ENCODE assay signal across 42 cellular contexts in the genomic region with DNA sequence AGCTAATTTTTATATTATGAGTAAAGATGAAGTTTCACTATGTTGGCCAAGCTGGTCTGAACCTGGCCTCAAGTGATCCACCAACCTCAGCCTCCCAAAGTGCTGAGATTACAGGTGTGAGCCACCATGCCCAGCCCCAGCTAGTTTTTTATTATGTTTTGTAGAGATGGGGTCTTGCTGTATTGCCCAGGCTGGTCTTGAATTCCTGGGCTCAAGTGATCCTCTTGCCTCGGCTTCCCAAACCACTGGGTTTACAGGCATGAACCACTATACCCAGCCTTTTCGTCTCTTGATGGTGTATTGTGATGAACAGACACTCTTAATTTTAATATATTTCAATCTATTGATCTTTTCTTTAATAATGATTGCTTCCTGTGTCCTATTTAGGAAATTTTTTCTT. TPM values are rescaled to one million over a fixed set of nuclear protein-coding genes. Genes with fewer than 3 reads are reported as not detected.
DNase-seq lines count a peak whose midpoint lies in the region; ATAC-seq, FAIRE-seq and TF ChIP-seq lines count a peak whose summit lies in the region.
"Had no signal": no experiment of that assay in that cellular context is flagged by ENCODE, and none has a peak within 500 bp of the region (broad histone marks: within the 10 kb centered on the region; RNA-seq: fewer than 3 reads in every experiment).

No MANE protein-coding gene starts in this region.

- no peak for ATAC-seq in WTC11
- ATAC-seq in K562 = no peak
- no peak for ATAC-seq in HG03460 (IDR thresholded peaks at IDR 0.05; ENCODE audit: unreplicated experiment)
- ATAC-seq: A549; CD8-positive, alpha-beta T cell had no signal

- no peaks in the 10 kb centered on the region for H3K27me3 Mint-ChIP-seq in WTC11 (ENCODE audit: low read depth)
- H3K27me3 Mint-ChIP-seq in activated T-cell treated with anti-CD3 and anti-CD28 coated beads, Interleukin-2, amount 50 U/mL, for 24 hours = no peaks in the 10 kb centered on the region
- H3K27me3 Mint-ChIP-seq in activated CD4-positive, alpha-beta memory T cell treated with anti-CD3 and anti-CD28 coated beads for 36 hours = no peaks in the 10 kb centered on the region
- H3K27me3 Mint-ChIP-seq: CD4-positive, alpha-beta memory T cell; CD4-positive, alpha-beta T cell; CD4-positive, CD25-positive, alpha-beta regulatory T cell had no signal

- H3K27ac ChIP-seq in HEK293 (ENCODE audit: extremely low read depth, low read depth, low read length) = no peak overlapping the region
- no peak overlapping the region for H3K27ac ChIP-seq in K562 (ENCODE audit: extremely low read depth, low read depth, low read length)
- H3K27ac ChIP-seq: 22Rv1; A549; BLaER1; BLaER1 treated with 17β-estradiol and CSF1 and Interleukin-3, amounts not matched to agents 10 nM and 100 nM; C4-2B had no signal

- in situ Hi-C loops in K562 (cut with MboI) = no loop called here

- no peak overlapping the region for H3K4me3 Mint-ChIP-seq in WTC11
- no peak overlapping the region for H3K4me3 Mint-ChIP-seq in activated T-cell treated with anti-CD3 and anti-CD28 coated beads, Interleukin-2, amount 50 U/mL, for 24 hours
- H3K4me3 Mint-ChIP-seq in activated CD4-positive, alpha-beta memory T cell treated with anti-CD3 and anti-CD28 coated beads for 36 hours = no peak overlapping the region
- H3K4me3 Mint-ChIP-seq: B cell; CD14-positive monocyte; CD4-positive, alpha-beta memory T cell; CD4-positive, alpha-beta T cell; CD4-positive, CD25-positive, alpha-beta regulatory T cell; CD8-positive, alpha-beta memory T cell; CD8-positive, alpha-beta T cell had no signal

- no peaks in the 10 kb centered on the region for H3K9me3 ChIP-seq in HEK293 (ENCODE audit: control insufficient read depth, insufficient read depth, low read depth, low read length)
- no peaks in the 10 kb centered on the region for H3K9me3 ChIP-seq in K562 (replicated peaks; ENCODE audit: control insufficient read depth, insufficient read depth, low read depth, low read length)
- H3K9me3 ChIP-seq: A549; BE2C; BLaER1; BLaER1 treated with 17β-estradiol and CSF1 and Interleukin-3, amounts not matched to agents 10 nM and 100 nM; Caco-2 had no signal

- no peak for TF ChIP-seq RAD21 in K562 (CRISPR knock-in tag; conservative IDR thresholded peaks at IDR 0.05 in 1 of 2, IDR thresholded peaks at IDR 0.05 in 1 of 2)

- H3K27ac Mint-ChIP-seq in WTC11 = no peak overlapping the region
- no peak overlapping the region for H3K27ac Mint-ChIP-seq in activated T-cell treated with anti-CD3 and anti-CD28 coated beads, Interleukin-2, amount 50 U/mL, for 24 hours
- no peak overlapping the region for H3K27ac Mint-ChIP-seq in activated CD4-positive, alpha-beta memory T cell treated with anti-CD3 and anti-CD28 coated beads for 36 hours
- H3K27ac Mint-ChIP-seq: B cell; CD14-positive monocyte; CD4-positive, alpha-beta memory T cell; CD4-positive, alpha-beta T cell; CD4-positive, CD25-positive, alpha-beta regulatory T cell; CD8-positive, alpha-beta memory T cell; CD8-positive, alpha-beta T cell had no signal

- TF ChIP-seq CTCF in HEK293 (tag by site-specific recombination; IDR thresholded peaks at IDR 0.05) (no peak), WTC11 (IDR thresholded peaks at IDR 0.05) (no peak), K562 (IDR thresholded peaks at IDR 0.05 in 2 of 3, conservative IDR thresholded peaks at IDR 0.05 in 1 of 3; ENCODE audit: insufficient read depth in 2 of 3, low read depth in 1 of 3, low read length in 3 of 3) (no peak)

- H3K4me1 ChIP-seq in HEK293 (ENCODE audit: control insufficient read depth, insufficient read depth, low read length) = no peaks in the 10 kb centered on the region
- H3K4me1 ChIP-seq in K562 (replicated peaks in 1 of 2; ENCODE audit: control insufficient read depth in 2 of 2, insufficient read depth in 2 of 2, low read length in 2 of 2) = peaks cover 0 to 2% of the 10 kb centered on the region in 2 experiments; a peak in 1 of 5 replicates
- H3K4me1 ChIP-seq: A549, BE2C, Caco-2 had no signal

- no peaks in the 10 kb centered on the region for H4K20me1 ChIP-seq in K562 (replicated peaks; ENCODE audit: control insufficient read depth, insufficient read depth, low read length)
- H4K20me1 ChIP-seq: BLaER1; BLaER1 treated with 17β-estradiol and CSF1 and Interleukin-3, amounts not matched to agents 10 nM and 100 nM had no signal

- no peaks in the 10 kb centered on the region for H3K9me1 ChIP-seq in K562 (ENCODE audit: control insufficient read depth, insufficient read depth, low read length)

- no peaks in the 10 kb centered on the region for H3K9me3 Mint-ChIP-seq in WTC11
- H3K9me3 Mint-ChIP-seq in activated T-cell treated with anti-CD3 and anti-CD28 coated beads, Interleukin-2, amount 50 U/mL, for 24 hours = no peaks in the 10 kb centered on the region
- no peaks in the 10 kb centered on the region for H3K9me3 Mint-ChIP-seq in activated CD4-positive, alpha-beta memory T cell treated with anti-CD3 and anti-CD28 coated beads for 36 hours
- H3K9me3 Mint-ChIP-seq: CD14-positive monocyte; CD4-positive, alpha-beta T cell; CD4-positive, CD25-positive, alpha-beta regulatory T cell; CD8-positive, alpha-beta memory T cell; CD8-positive, alpha-beta T cell had no signal

- POLR2A ChIA-PET in HEK293 (lab: Yijun Ruan, JAX) = no interaction called here
- POLR2A ChIA-PET in WTC11 (lab: Charles Lee) = interaction anchor here (0.6 kb wide), 1 partner anchor 1393 kb away, joined by 4 read pairs; no protein-coding TSS in a partner anchor
- POLR2A ChIA-PET in K562 (lab: Yijun Ruan, JAX) = no interaction called here
- POLR2A ChIA-PET in activated CD4-positive, alpha-beta memory T cell treated with anti-CD3 and anti-CD28 coated beads for 36 hours (lab: Charles Lee) = no interaction called here

- DNase-seq in WTC11 (ENCODE audit: low spot score) (no peak), K562 (ENCODE audit: extremely low read depth in 1 of 4, low spot score in 3 of 4) (no peak), posterior vena cava (ENCODE audit: low spot score) (peak; percentile 22)
- DNase-seq in activated T-cell treated with anti-CD3 and anti-CD28 coated beads, Interleukin-2, amount 50 U/mL, for 24 hours = no peak
- DNase-seq in activated CD4-positive, alpha-beta memory T cell treated with anti-CD3 and anti-CD28 coated beads for 36 hours = no peak
- DNase-seq in stimulated activated naive CD4-positive, alpha-beta T cell treated with Interleukin-2 at 50 U/mL for 16 hours (lab: John Stamatoyannopoulos, UW) = no peak
- DNase-seq: 8988T; ACHN; AML-193; BE2C; C1 segment of cervical spinal cord; Caco-2; Calu3; CD4-positive, alpha-beta memory T cell; CD4-positive, alpha-beta T cell; CD4-positive, CD25-positive, alpha-beta regulatory T cell; CD8-positive, alpha-beta memory T cell; CD8-positive, alpha-beta T cell; COR-L47; DMS 273 treated with DMSO at 0.1 percent for 48 hours; DMS153; DMS53; DMS79; DMS79 treated with DMSO at 0.1 percent for 48 hours; DND-41; EL had no signal

- H3K4me1 Mint-ChIP-seq in WTC11 = no peaks in the 10 kb centered on the region
- peaks cover 4% of the 10 kb centered on the region for H3K4me1 Mint-ChIP-seq in activated T-cell treated with anti-CD3 and anti-CD28 coated beads, Interleukin-2, amount 50 U/mL, for 24 hours (ENCODE audit: low read depth)
- no peaks in the 10 kb centered on the region for H3K4me1 Mint-ChIP-seq in activated CD4-positive, alpha-beta memory T cell treated with anti-CD3 and anti-CD28 coated beads for 36 hours (ENCODE audit: low read depth)
- H3K4me1 Mint-ChIP-seq: B cell; CD14-positive monocyte; CD4-positive, alpha-beta memory T cell had no signal

- H2AFZ ChIP-seq in K562 (ENCODE audit: low read depth, low read length) = no peak overlapping the region

- TF ChIP-seq EP300 in K562 (IDR thresholded peaks at IDR 0.05; ENCODE audit: low read length) = no peak

- FAIRE-seq in K562 (lab: Jason Lieb, UNC) = no peak
- FAIRE-seq: A204.1, A549, D721Med had no signal

- H3K9ac ChIP-seq in K562 (ENCODE audit: insufficient read depth in 1 of 2, low read depth in 2 of 2, low read length in 2 of 2) = no peak overlapping the region
- H3K9ac ChIP-seq: BLaER1; BLaER1 treated with 17β-estradiol and CSF1 and Interleukin-3, amounts not matched to agents 10 nM and 100 nM had no signal

- no TSS peak for BruUV-seq in K562 (replicated peaks; lab: Mats Ljungman, UMichigan)

- H3K36me3 ChIP-seq in HEK293 (ENCODE audit: control insufficient read depth in 2 of 2, insufficient read depth in 1 of 2, low read length in 2 of 2) = no peaks in the 10 kb centered on the region
- H3K36me3 ChIP-seq in K562 (ENCODE audit: control insufficient read depth, insufficient read depth, low read length) = no peaks in the 10 kb centered on the region
- H3K36me3 ChIP-seq: BE2C; BLaER1; BLaER1 treated with 17β-estradiol and CSF1 and Interleukin-3, amounts not matched to agents 10 nM and 100 nM had no signal

- peaks cover 6% of the 10 kb centered on the region for H3K36me3 Mint-ChIP-seq in WTC11
- H3K36me3 Mint-ChIP-seq in activated T-cell treated with anti-CD3 and anti-CD28 coated beads, Interleukin-2, amount 50 U/mL, for 24 hours (ENCODE audit: low read depth) = peaks cover 8% of the 10 kb centered on the region
- peaks cover 6% of the 10 kb centered on the region for H3K36me3 Mint-ChIP-seq in activated CD4-positive, alpha-beta memory T cell treated with anti-CD3 and anti-CD28 coated beads for 36 hours
- H3K36me3 Mint-ChIP-seq: CD14-positive monocyte had no signal

- no peaks in the 10 kb centered on the region for H3K79me2 ChIP-seq in K562 (ENCODE audit: control insufficient read depth, insufficient read depth, low read length)

- H3K4me3 ChIP-seq in HEK293 (ENCODE audit: low read depth, low read length) (no peak overlapping the region), K562 (no peak overlapping the region)
- H3K4me3 ChIP-seq: A549; BLaER1; BLaER1 treated with 17β-estradiol and CSF1 and Interleukin-3, amounts not matched to agents 10 nM and 100 nM had no signal

- no peak overlapping the region for H3K4me2 ChIP-seq in K562 (ENCODE audit: insufficient read depth, low read length)
- H3K4me2 ChIP-seq: A549; BLaER1; BLaER1 treated with 17β-estradiol and CSF1 and Interleukin-3, amounts not matched to agents 10 nM and 100 nM had no signal

- H3K27me3 ChIP-seq in K562 (ENCODE audit: control insufficient read depth in 2 of 2, insufficient read depth in 2 of 2, low read length in 2 of 2) = peaks cover 28 to 64% of the 10 kb centered on the region in 2 experiments
- H3K27me3 ChIP-seq: BE2C; BLaER1; BLaER1 treated with 17β-estradiol and CSF1 and Interleukin-3, amounts not matched to agents 10 nM and 100 nM had no signal

- 4% methylated on average over 2 of the region's 2 CpGs for WGBS in K562 (ENCODE audit: insufficient coverage, low coverage, missing lambda C conversion rate)

- CTCF ChIA-PET in HEK293 (lab: Yijun Ruan, JAX) (no interaction called here), WTC11 (lab: Charles Lee) (no interaction called here), K562 (lab: Yijun Ruan, JAX; ENCODE audit: low intra/inter-chr PET ratio) (no interaction called here)
- CTCF ChIA-PET in activated CD4-positive, alpha-beta memory T cell treated with anti-CD3 and anti-CD28 coated beads for 36 hours (lab: Charles Lee) = no interaction called here

- intact Hi-C loops in K562 (cut with micrococcal nuclease) = no loop called here
- intact Hi-C loops in posterior vena cava (cut with DNase I) = no loop called here
- intact Hi-C loops in activated CD4-positive, alpha-beta memory T cell treated with anti-CD3 and anti-CD28 coated beads for 36 hours (cut with micrococcal nuclease) = no loop called here

- no peak for TF ChIP-seq POLR2A in K562 (conservative IDR thresholded peaks at IDR 0.05)

RNA-seq across cellular contexts. Expression of a gene that starts 17.7 kb away (rescaled TPM):
- total RNA-seq in WTC11 (2021) = 10.8 to 13.9 TPM (median 13.6 TPM) in 3 replicates
- not detected in 2 replicates for total RNA-seq in K562 (2011; cell fraction: chromatin; rRNA removed; ENCODE audit: low replicate concordance)
- not detected in 2 replicates for total RNA-seq in K562 (2011; cell fraction: nucleolus; rRNA removed)
- not detected in 2 replicates for total RNA-seq in K562 (2011; cell fraction: nucleoplasm; rRNA removed)
- total RNA-seq in K562 (2014; rRNA removed) = not detected in 2 replicates
- not detected in 2 replicates for total RNA-seq in K562 (2014; rRNA removed; fragmentation: Illumina TruSeq; extraction: Trizol)
- not detected in 2 replicates for total RNA-seq in K562 (2015; rRNA removed; fragmentation: Illumina TruSeq; extraction: Trizol)
- total RNA-seq in K562 (2021) = 0.31 TPM in 1 of 2 replicates, not detected in the other
- 0.14 TPM in 1 of 2 replicates, not detected in the other for polyA plus RNA-seq in K562 (2011; rRNA removed)
- polyA plus RNA-seq in K562 (2011; cell fraction: cytosol; rRNA removed) = not detected in 2 replicates
- not detected in 2 replicates for polyA plus RNA-seq in K562 (2011; cell fraction: nucleus; rRNA removed)
- polyA plus RNA-seq in K562 (2012) = not detected in 2 replicates
- polyA plus RNA-seq in K562 (2014; fragmentation: Illumina TruSeq; extraction: Trizol) = not detected in 2 replicates
- polyA plus RNA-seq in K562 (2014; fragmentation: Nextera tagmentation; extraction: Ambion mirVana) = not detected
- polyA plus RNA-seq in K562 (2014; rRNA removed) = not detected in 2 replicates
- polyA minus RNA-seq in K562 (2011; rRNA and poly(A)+ RNA removed) = not detected in 2 replicates
- not detected in 2 replicates for polyA minus RNA-seq in K562 (2011; cell fraction: cytosol; rRNA and poly(A)+ RNA removed)
- polyA minus RNA-seq in K562 (2011; cell fraction: nucleus; rRNA and poly(A)+ RNA removed) = not detected in 2 replicates
- total RNA-seq in posterior vena cava = not detected
- total RNA-seq in activated CD4-positive, alpha-beta memory T cell treated with anti-CD3 and anti-CD28 coated beads for 36 hours = 10 to 100 TPM; 13.3 to 14.5 TPM
- total RNA-seq: A172, A673, Daoy had no signal
- polyA plus RNA-seq: A549, AG04450, BJ, CD14-positive monocyte had no signal

RNA-seq across cellular contexts. Expression of a gene that starts 23.2 kb away (rescaled TPM):
- total RNA-seq in WTC11 (2021) = 48.2 to 54.8 TPM (median 48.7 TPM) in 3 replicates
- total RNA-seq in K562 (2011; cell fraction: chromatin; rRNA removed; ENCODE audit: low replicate concordance) = 240 and 339 TPM in 2 replicates
- total RNA-seq in K562 (2011; cell fraction: nucleolus; rRNA removed) = 136 TPM in 2 replicates
- total RNA-seq in K562 (2011; cell fraction: nucleoplasm; rRNA removed) = 241 and 294 TPM in 2 replicates
- 16.4 and 18.5 TPM in 2 replicates for total RNA-seq in K562 (2014; rRNA removed)
- 26.3 and 28.1 TPM in 2 replicates for total RNA-seq in K562 (2014; rRNA removed; fragmentation: Illumina TruSeq; extraction: Trizol)
- 26.1 and 26.8 TPM in 2 replicates for total RNA-seq in K562 (2015; rRNA removed; fragmentation: Illumina TruSeq; extraction: Trizol)
- 26.8 and 28.8 TPM in 2 replicates for total RNA-seq in K562 (2021)
- polyA plus RNA-seq in K562 (2011; rRNA removed) = 59.1 and 72.5 TPM in 2 replicates
- 29.7 and 73.8 TPM in 2 replicates for polyA plus RNA-seq in K562 (2011; cell fraction: cytosol; rRNA removed)
- polyA plus RNA-seq in K562 (2011; cell fraction: nucleus; rRNA removed) = 141 and 221 TPM in 2 replicates
- polyA plus RNA-seq in K562 (2012) = 15.6 and 24.5 TPM in 2 replicates
- 28.6 and 31.2 TPM in 2 replicates for polyA plus RNA-seq in K562 (2014; fragmentation: Illumina TruSeq; extraction: Trizol)
- 10 to 100 TPM; 11.7 to 14.7 TPM for polyA plus RNA-seq in K562 (2014; fragmentation: Nextera tagmentation; extraction: Ambion mirVana)
- 26.0 and 28.8 TPM in 2 replicates for polyA plus RNA-seq in K562 (2014; rRNA removed)
- 123 and 151 TPM in 2 replicates for polyA minus RNA-seq in K562 (2011; rRNA and poly(A)+ RNA removed)
- polyA minus RNA-seq in K562 (2011; cell fraction: cytosol; rRNA and poly(A)+ RNA removed) = 22.1 and 24.2 TPM in 2 replicates
- 72.0 and 137 TPM in 2 replicates for polyA minus RNA-seq in K562 (2011; cell fraction: nucleus; rRNA and poly(A)+ RNA removed)
- 10 to 100 TPM; 50.7 to 59.0 TPM for total RNA-seq in posterior vena cava
- total RNA-seq in activated CD4-positive, alpha-beta memory T cell treated with anti-CD3 and anti-CD28 coated beads for 36 hours = 10 to 100 TPM; 74.5 to 74.7 TPM

RNA-seq across cellular contexts. Expression of a gene that starts 57.8 kb away (rescaled TPM):
- total RNA-seq in WTC11 (2021) = 106 to 121 TPM (median 106 TPM) in 3 replicates
- 105 and 157 TPM in 2 replicates for total RNA-seq in K562 (2011; cell fraction: chromatin; rRNA removed; ENCODE audit: low replicate concordance)
- total RNA-seq in K562 (2011; cell fraction: nucleolus; rRNA removed) = 62.0 and 63.3 TPM in 2 replicates
- 108 and 126 TPM in 2 replicates for total RNA-seq in K562 (2011; cell fraction: nucleoplasm; rRNA removed)
- 60.7 and 73.9 TPM in 2 replicates for total RNA-seq in K562 (2014; rRNA removed)
- total RNA-seq in K562 (2014; rRNA removed; fragmentation: Illumina TruSeq; extraction: Trizol) = 82.0 and 92.2 TPM in 2 replicates
- total RNA-seq in K562 (2015; rRNA removed; fragmentation: Illumina TruSeq; extraction: Trizol) = 79.0 and 87.1 TPM in 2 replicates
- 70.7 and 87.5 TPM in 2 replicates for total RNA-seq in K562 (2021)
- 72.4 and 87.9 TPM in 2 replicates for polyA plus RNA-seq in K562 (2011; rRNA removed)
- 48.3 and 81.3 TPM in 2 replicates for polyA plus RNA-seq in K562 (2011; cell fraction: cytosol; rRNA removed)
- 55.8 and 88.3 TPM in 2 replicates for polyA plus RNA-seq in K562 (2011; cell fraction: nucleus; rRNA removed)
- polyA plus RNA-seq in K562 (2012) = 75.1 and 81.2 TPM in 2 replicates
- polyA plus RNA-seq in K562 (2014; fragmentation: Illumina TruSeq; extraction: Trizol) = 80.8 and 90.3 TPM in 2 replicates
- polyA plus RNA-seq in K562 (2014; fragmentation: Nextera tagmentation; extraction: Ambion mirVana) = 10 to 100 TPM; 30.5 to 33.5 TPM
- polyA plus RNA-seq in K562 (2014; rRNA removed) = 75.8 and 76.0 TPM in 2 replicates
- 120 and 131 TPM in 2 replicates for polyA minus RNA-seq in K562 (2011; rRNA and poly(A)+ RNA removed)
- 38.2 and 52.5 TPM in 2 replicates for polyA minus RNA-seq in K562 (2011; cell fraction: cytosol; rRNA and poly(A)+ RNA removed)
- polyA minus RNA-seq in K562 (2011; cell fraction: nucleus; rRNA and poly(A)+ RNA removed) = 30.3 and 62.9 TPM in 2 replicates
- total RNA-seq in posterior vena cava = 10 to 100 TPM; 59.1 to 74.7 TPM
- total RNA-seq in activated CD4-positive, alpha-beta memory T cell treated with anti-CD3 and anti-CD28 coated beads for 36 hours = 100 to 1,000 TPM; 104 to 106 TPM
